ENCODE assay signal across 7 cellular contexts in the genomic region with DNA sequence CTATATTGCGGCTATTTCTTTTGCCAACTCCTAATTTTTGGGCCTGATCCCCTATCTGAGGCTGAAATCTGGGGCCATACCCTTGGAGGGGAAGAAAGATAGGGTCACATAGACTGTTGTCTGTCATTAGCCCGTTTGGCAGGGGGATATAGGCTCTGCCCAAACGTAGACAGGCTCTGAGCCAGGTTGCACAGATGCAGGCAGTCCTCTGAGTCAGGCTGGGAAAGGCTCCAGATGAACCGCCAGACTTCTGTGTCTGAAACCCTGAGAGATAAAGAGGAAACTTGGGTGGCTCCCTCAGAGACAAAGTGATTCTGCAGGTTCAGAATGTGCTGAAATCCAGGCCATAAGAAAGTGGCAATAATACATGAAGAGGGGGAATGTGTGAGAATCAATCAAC. TPM values are rescaled to one million over a fixed set of nuclear protein-coding genes. Genes with fewer than 3 reads are reported as not detected.
DNase-seq lines count a peak whose midpoint lies in the region; ATAC-seq and TF ChIP-seq lines count a peak whose summit lies in the region.

No MANE protein-coding gene starts in this region.

- TF ChIP-seq POLR2A in adrenal gland (IDR thresholded peaks at IDR 0.05) (no peak), testis (IDR thresholded peaks at IDR 0.05) (no peak)

- in situ Hi-C loops in KBM-7 (cut with MboI; ENCODE audit: low pct_unique_long_range_greater_than_20kb, low sequenced_read_pairs) = no loop called here

- WGBS in adrenal gland, 4 donors = 10 to 20% (median 12%) methylated on average over 3 to 4 of the region's 4 CpGs
- WGBS in right cardiac atrium = 10% methylated on average over 4 of the region's 4 CpGs
- 22 to 37% methylated on average over 4 of the region's 4 CpGs for WGBS in testis, 2 donors

- H3K27me3 ChIP-seq in adrenal gland (no peaks in the 10 kb centered on the region), right cardiac atrium (ENCODE audit: control insufficient read depth, insufficient read depth) (no peaks in the 10 kb centered on the region), testis (no peaks in the 10 kb centered on the region), lower lobe of right lung (ENCODE audit: low read depth) (no peaks in the 10 kb centered on the region)
- no peaks in the 10 kb centered on the region for H3K27me3 ChIP-seq in effector memory CD4-positive, alpha-beta T cell (replicated peaks; ENCODE audit: control insufficient read depth, insufficient read depth, low read length, poor library complexity, severe bottlenecking)

- H3K9me3 ChIP-seq in adrenal gland (replicated peaks in 1 of 3) (no peaks in the 10 kb centered on the region), right cardiac atrium (ENCODE audit: control insufficient read depth, low read length) (no peaks in the 10 kb centered on the region), testis (no peaks in the 10 kb centered on the region), lower lobe of right lung (no peaks in the 10 kb centered on the region)
- H3K9me3 ChIP-seq in effector memory CD4-positive, alpha-beta T cell (ENCODE audit: control insufficient read depth, low read length) = no peaks in the 10 kb centered on the region

- TF ChIP-seq CTCF in adrenal gland (IDR thresholded peaks at IDR 0.05) (no peak), testis (IDR thresholded peaks at IDR 0.05) (no peak), lower lobe of right lung (IDR thresholded peaks at IDR 0.05) (no peak)

- peak; percentile 5 to 16 for ATAC-seq in right cardiac atrium
- no peak for ATAC-seq in lower lobe of right lung

- peaks cover 15 to 34% of the 10 kb centered on the region in 2 donors for H3K4me1 ChIP-seq in adrenal gland (replicated peaks in 1 of 2)
- peaks cover 8% of the 10 kb centered on the region for H3K4me1 ChIP-seq in right cardiac atrium (ENCODE audit: control insufficient read depth, insufficient read depth, low read length)
- H3K4me1 ChIP-seq in testis = peaks cover 42% of the 10 kb centered on the region
- peaks cover 25% of the 10 kb centered on the region for H3K4me1 ChIP-seq in effector memory CD4-positive, alpha-beta T cell (ENCODE audit: control insufficient read depth, insufficient read depth, low read length, poor library complexity, severe bottlenecking)
- peaks cover 50% of the 10 kb centered on the region for H3K4me1 ChIP-seq in lower lobe of right lung

- no peak overlapping the region for H3K4me3 ChIP-seq in adrenal gland
- H3K4me3 ChIP-seq in right cardiac atrium (ENCODE audit: low read length) = no peak overlapping the region
- H3K4me3 ChIP-seq in testis = no peak overlapping the region
- no peak overlapping the region for H3K4me3 ChIP-seq in effector memory CD4-positive, alpha-beta T cell (ENCODE audit: insufficient read depth, low read depth, low read length, poor library complexity, severe bottlenecking)
- H3K4me3 ChIP-seq in lower lobe of right lung = no peak overlapping the region

- peak; percentile 48 for DNase-seq in KBM-7
- DNase-seq in adrenal gland = peak; percentile 76 to 94 (median 90)
- DNase-seq in right cardiac atrium = peak; percentile 84 to 90 (median 86)
- DNase-seq in testis = peak; percentile 92
- no peak for DNase-seq in effector memory CD4-positive, alpha-beta T cell
- no peak for DNase-seq in activated effector memory CD4-positive, alpha-beta T cell treated with anti-CD3 and anti-CD28 coated beads, Interleukin-2, amount 50 U/mL, for 16 hours
- no peak for DNase-seq in lower lobe of right lung

- H3K27ac ChIP-seq in adrenal gland (peak overlapping the region in 4 of 5 donors; percentile 64 to 72 (median 68)), right cardiac atrium (ENCODE audit: low read length) (peak overlapping the region; percentile 82), testis (peak overlapping the region; percentile 69 to 98), lower lobe of right lung (no peak overlapping the region)
- no peak overlapping the region for H3K27ac ChIP-seq in effector memory CD4-positive, alpha-beta T cell (ENCODE audit: insufficient read depth, low read length, poor library complexity, severe bottlenecking)

- intact Hi-C loops in adrenal gland (cut with DNase I) (no loop called here), right cardiac atrium (cut with DNase I) (no loop called here), testis (cut with DNase I; ENCODE audit: low total_unique reads) (no loop called here), lower lobe of right lung (cut with DNase I) (no loop called here)

- H3K36me3 ChIP-seq in adrenal gland (replicated peaks in 1 of 2) (no peaks in the 10 kb centered on the region), testis (ENCODE audit: low read depth, missing control alignments) (no peaks in the 10 kb centered on the region), lower lobe of right lung (no peaks in the 10 kb centered on the region)
- no peaks in the 10 kb centered on the region for H3K36me3 ChIP-seq in effector memory CD4-positive, alpha-beta T cell (ENCODE audit: control insufficient read depth, insufficient read depth, low read length)

RNA-seq across cellular contexts. Expression of gene CAP1, which starts 4.0 kb away (rescaled TPM):
- total RNA-seq in adrenal gland (100 to 1,000 TPM; 167 to 304 (median 217) TPM), right cardiac atrium (100 to 1,000 TPM in 2 of 4 donors, 10 to 100 TPM in 2; 72.8 to 118 (median 97.9) TPM), testis (100 to 1,000 TPM; 159 to 160 TPM), lower lobe of right lung (365 TPM)
- polyA plus RNA-seq in adrenal gland (100 to 1,000 TPM in 1 of 3 donors, 10 to 100 TPM in 2; 59.9 to 234 (median 62.5) TPM), right cardiac atrium (43.8 TPM), testis (ENCODE audit: insufficient read depth, low read depth, low replicate concordance) (231 TPM)

Comparison
In these comparisons a context has a peak if more than half of its experiments do, and no peak if none do; other contexts are left out.
1. DNase-seq: peak in KBM-7 (single experiment), adrenal gland (7 of 7), right cardiac atrium (3 of 3) and testis (single experiment); none in effector memory CD4-positive, alpha-beta T cell (0 of 3), activated effector memory CD4-positive, alpha-beta T cell treated with anti-CD3 and anti-CD28 coated beads, Interleukin-2, amount 50 U/mL, for 16 hours (single experiment) and lower lobe of right lung (single experiment).
2. H3K27ac ChIP-seq: peak in adrenal gland (4 of 5), right cardiac atrium (single experiment) and testis (2 of 2); none in effector memory CD4-positive, alpha-beta T cell (single experiment) and lower lobe of right lung (single experiment).
3. ATAC-seq: peak in right cardiac atrium (2 of 2); none in lower lobe of right lung (0 of 2).